In genomic region chr1:44405804-44406743, GRCh38 we compare ENCODE assay signal across 7 cellular contexts. TPM values are rescaled to one million over a fixed set of nuclear protein-coding genes. Genes with fewer than 3 reads are reported as not detected.
DNase-seq lines count a peak whose midpoint lies in the region; ATAC-seq, FAIRE-seq and TF ChIP-seq lines count a peak whose summit lies in the region.

No MANE protein-coding gene starts in this region.

- WGBS in GM23248 (ENCODE audit: low coverage in 1 of 2, low lambda C conversion rate in 2 of 2, missing lambda C conversion rate in 2 of 2), 2 experiments = 8 to 9% methylated on average over 56 to 64 of the region's 67 CpGs
- 0% methylated on average over 67 of the region's 67 CpGs for WGBS in lung, 2 donors

- H3K9ac ChIP-seq in GM23248 (no peak overlapping the region), PC-3 (ENCODE audit: low read length) (peak overlapping the region; percentile 34; the same call in 1 of the 2 replicates)

- in situ Hi-C loops in GM23248 (cut with MboI) = no loop called here

- H3K4me1 ChIP-seq in GM23248 (ENCODE audit: insufficient read depth) (0 out of 2 replicates have a peak, but pooled peaks cover 10% of the 10 kb centered on the region), PC-3 (ENCODE audit: insufficient read depth, low read length) (peaks cover 8% of the 10 kb centered on the region; the same call in 1 of the 2 replicates), lung (ENCODE audit: control insufficient read depth in 2 of 2, insufficient read depth in 2 of 2, low read length in 2 of 2) (peaks cover 4 to 25% of the 10 kb centered on the region in 2 donors)

- H3K9me3 ChIP-seq in GM23248 (ENCODE audit: low read depth) = no peaks in the 10 kb centered on the region
- no peaks in the 10 kb centered on the region for H3K9me3 ChIP-seq in PC-3 (ENCODE audit: low read length)
- H3K9me3 ChIP-seq in lung (ENCODE audit: control insufficient read depth in 2 of 2, insufficient read depth in 1 of 2, low read length in 1 of 2) = peaks cover 0 to 3% of the 10 kb centered on the region in 2 donors

- H3K27ac ChIP-seq in GM23248 (no peak overlapping the region), PC-3 (ENCODE audit: low read length) (no peak overlapping the region), lung (ENCODE audit: low read depth in 1 of 2, low read length in 1 of 2) (no peak overlapping the region), temporal lobe (ENCODE audit: low read depth, low read length) (peak overlapping the region; percentile 88)

- no TSS peak for BruUV-seq in PC-3 (replicated peaks; lab: Mats Ljungman, UMichigan)

- POLR2A ChIA-PET in PC-3 (lab: Charles Lee; ENCODE audit: unreplicated experiment) = no interaction called here

- H2AFZ ChIP-seq in GM23248 (peak overlapping the region; percentile 67; the same call in 1 of the 2 replicates), PC-3 (ENCODE audit: low read length) (peak overlapping the region; percentile 95)

- H3K4me2 ChIP-seq in GM23248 (ENCODE audit: unreplicated experiment) (peak overlapping the region; percentile 54), PC-3 (ENCODE audit: low read length) (peak overlapping the region; percentile 99)

- H3K9me2 ChIP-seq in GM23248 (ENCODE audit: insufficient read depth) (no peaks in the 10 kb centered on the region), PC-3 (replicated peaks; ENCODE audit: low read length) (no peaks in the 10 kb centered on the region)

- H3K36me3 ChIP-seq in GM23248 (ENCODE audit: low read depth) = no peaks in the 10 kb centered on the region
- no peaks in the 10 kb centered on the region for H3K36me3 ChIP-seq in PC-3 (ENCODE audit: low read depth, low read length)
- no peaks in the 10 kb centered on the region for H3K36me3 ChIP-seq in bronchial epithelial cell (ENCODE audit: control insufficient read depth, insufficient read depth, low read length)
- no peaks in the 10 kb centered on the region for H3K36me3 ChIP-seq in lung (ENCODE audit: control insufficient read depth in 2 of 2, insufficient read depth in 2 of 2, low read length in 2 of 2)

- no peak for TF ChIP-seq CTCF in PC-3 (conservative IDR thresholded peaks at IDR 0.05; ENCODE audit: low read depth, low read length)
- TF ChIP-seq CTCF in bronchial epithelial cell (IDR thresholded peaks at IDR 0.05; ENCODE audit: insufficient read depth, low read length, severe bottlenecking) = no peak
- no peak for TF ChIP-seq CTCF in lung (IDR thresholded peaks at IDR 0.05; ENCODE audit: control extremely low read depth, extremely low read depth)

- DNase-seq in GM23248 = peak; percentile 30
- DNase-seq in PC-3 = peak; percentile 44
- DNase-seq in bronchial epithelial cell (ENCODE audit: low read depth) = no peak
- no peak for DNase-seq in lung (ENCODE audit: low spot score)

- CTCF ChIA-PET in PC-3 (lab: Charles Lee) = no interaction called here

- FAIRE-seq in bronchial epithelial cell (lab: Jason Lieb, UNC) = no peak

- peaks cover 98% of the 10 kb centered on the region for H3K27me3 ChIP-seq in GM23248 (replicated peaks; ENCODE audit: insufficient read depth)
- peaks cover 12% of the 10 kb centered on the region for H3K27me3 ChIP-seq in PC-3 (ENCODE audit: low read length)
- H3K27me3 ChIP-seq in bronchial epithelial cell (ENCODE audit: control insufficient read depth, insufficient read depth, low read length) = peaks cover 32% of the 10 kb centered on the region
- peaks cover 4% of the 10 kb centered on the region for H3K27me3 ChIP-seq in lung (ENCODE audit: control insufficient read depth, insufficient read depth)

- no peaks in the 10 kb centered on the region for H4K20me1 ChIP-seq in GM23248 (ENCODE audit: insufficient read depth)
- no peaks in the 10 kb centered on the region for H4K20me1 ChIP-seq in PC-3 (ENCODE audit: low read length)

- H3F3A ChIP-seq in GM23248 (ENCODE audit: insufficient read depth) = no peaks in the 10 kb centered on the region
- H3F3A ChIP-seq in PC-3 (ENCODE audit: low read length, unreplicated experiment) = no peaks in the 10 kb centered on the region

- intact Hi-C loops in PC-3 (cut with micrococcal nuclease) = loop anchor here (1.0 kb wide), 1 partner anchor 188 kb away; no protein-coding TSS in a partner anchor

- H3K79me2 ChIP-seq in GM23248 (ENCODE audit: insufficient read depth) (no peaks in the 10 kb centered on the region), PC-3 (ENCODE audit: low read length) (no peaks in the 10 kb centered on the region)

- H3K4me3 ChIP-seq in GM23248 = peak overlapping the region; percentile 65
- H3K4me3 ChIP-seq in PC-3 (ENCODE audit: low read length) = peak overlapping the region; percentile 82
- H3K4me3 ChIP-seq in bronchial epithelial cell (ENCODE audit: low read depth, low read length) = peak overlapping the region; percentile 40
- H3K4me3 ChIP-seq in lung = peak overlapping the region; percentile 16

- ATAC-seq in PC-3 (peak; percentile 73), lung (ENCODE audit: insufficient read depth, low FRiP score) (peak; percentile 27), GM18868 (IDR thresholded peaks at IDR 0.05; ENCODE audit: unreplicated experiment) (no peak), GM21717 (IDR thresholded peaks at IDR 0.05; ENCODE audit: unreplicated experiment) (no peak)

RNA-seq across cellular contexts. Expression of gene RNF220, which starts 1.0 kb away (rescaled TPM):
- total RNA-seq in GM23248 (2014; rRNA removed; shearing (Covaris generic)) = 90.8 and 123 TPM in 2 replicates
- polyA plus RNA-seq in GM23248 (2016; fragmentation: Nextera tagmentation; extraction: Ambion mirVana) (47.2 and 47.4 TPM in 2 replicates), lung (10 to 100 TPM; 73.9 to 75.8 TPM)
- total RNA-seq in PC-3 (2014; rRNA removed) (66.6 and 100 TPM in 2 replicates), bronchial epithelial cell (80.6 and 94.5 TPM in 2 replicates), lung (10 to 100 TPM; 44.9 to 65.2 TPM), temporal lobe (46.5 TPM)

RNA-seq across cellular contexts. Expression of gene ERI3, which starts 51.0 kb away (rescaled TPM):
- total RNA-seq in GM23248 (2014; rRNA removed; shearing (Covaris generic)) = 45.5 and 51.2 TPM in 2 replicates
- 77.5 and 83.4 TPM in 2 replicates for polyA plus RNA-seq in GM23248 (2016; fragmentation: Nextera tagmentation; extraction: Ambion mirVana)
- total RNA-seq in PC-3 (2014; rRNA removed) = 138 and 165 TPM in 2 replicates
- total RNA-seq in bronchial epithelial cell = 22.1 and 28.9 TPM in 2 replicates
- 10 to 100 TPM; 41.7 to 56.2 TPM for total RNA-seq in lung
- polyA plus RNA-seq in lung = 10 to 100 TPM; 26.6 to 39.8 TPM
- 55.6 TPM for total RNA-seq in temporal lobe

Comparison
In these comparisons a context has a peak if more than half of its experiments do, and no peak if none do; other contexts are left out.
1. DNase-seq: peak in GM23248 (single experiment) and PC-3 (single experiment); none in bronchial epithelial cell (single experiment) and lung (single experiment).
2. H3K4me3 ChIP-seq: peak in every context shown above with its lines; median percentile 82 in PC-3; 65 in GM23248; 40 in bronchial epithelial cell; 16 in lung.
3. ATAC-seq: peak in PC-3 (single experiment) and lung (single experiment); none in GM18868 (single experiment) and GM21717 (single experiment).